In genomic region chr15:45279024-45279697, GRCh38 we compare ENCODE assay signal across 1 cellular context.
TF ChIP-seq lines count a peak whose summit lies in the region.

No MANE protein-coding gene starts in this region.

TF ChIP-seq in K562, 482 proteins besides CTCF, POLR2A, EP300 and RAD21 (continued from another document):
- TF ChIP-seq PKNOX1 (IDR thresholded peaks at IDR 0.05) (peak; percentile 99), CXXC5 (CRISPR knock-in tag; IDR thresholded peaks at IDR 0.05) (peak; percentile 73), CBX3 (IDR thresholded peaks at IDR 0.05; ENCODE audit: borderline replicate concordance in 1 of 2, low read length in 2 of 2) (peak in 1 of 2 experiments; percentile 69; a peak in 1 of 3 replicates), NR2C2 (CRISPR knock-in tag; IDR thresholded peaks at IDR 0.05) (no peak), NR2C2 (tag; IDR thresholded peaks at IDR 0.05) (peak; percentile 91), POLR2G (IDR thresholded peaks at IDR 0.05; ENCODE audit: low read depth, low read length) (peak; percentile 63), KLF1 (tag; IDR thresholded peaks at IDR 0.05) (peak; percentile 68; the same call in 1 of the 2 replicates), TOE1 (IDR thresholded peaks at IDR 0.05; ENCODE audit: borderline replicate concordance) (no peak), TOE1 (CRISPR knock-in tag; IDR thresholded peaks at IDR 0.05; ENCODE audit: borderline replicate concordance, low read depth) (no peak), MAFK (IDR thresholded peaks at IDR 0.05; ENCODE audit: low read length) (no peak), HDAC1 (IDR thresholded peaks at IDR 0.05) (no peak), ZSCAN29 (IDR thresholded peaks at IDR 0.05) (no peak), ELF2 (CRISPR knock-in tag; IDR thresholded peaks at IDR 0.05) (no peak), CREB3L1 (IDR thresholded peaks at IDR 0.05; ENCODE audit: borderline replicate concordance, low read depth) (0 out of 2 replicates have a peak, but pooled peaks have one; percentile 34), JUND (IDR thresholded peaks at IDR 0.05; ENCODE audit: borderline replicate concordance, low read depth, low read length) (0 out of 2 replicates have a peak, but pooled peaks have one; percentile 19), JUND (tag; IDR thresholded peaks at IDR 0.05; ENCODE audit: borderline replicate concordance, low read depth, low read length) (no peak; the same call in 2 of the 3 replicates), L3MBTL2 (IDR thresholded peaks at IDR 0.05) (peak; percentile 92), ZNF639 (CRISPR knock-in tag; conservative IDR thresholded peaks at IDR 0.05 in 1 of 2, IDR thresholded peaks at IDR 0.05 in 1 of 2) (no peak), NFYB (IDR thresholded peaks at IDR 0.05; ENCODE audit: extremely low read depth, insufficient read length) (peak; percentile 66), SP1 (CRISPR knock-in tag; IDR thresholded peaks at IDR 0.05) (peak; percentile 59; the same call in 1 of the 2 replicates)
